Comparison of ENCODE assay signal across 29 cellular contexts in genomic region chrX:112695494-112695893, GRCh38. TPM values are rescaled to one million over a fixed set of nuclear protein-coding genes. Genes with fewer than 3 reads are reported as not detected.
"Had no signal": no experiment of that assay in that cellular context is flagged by ENCODE, and none has a peak within 500 bp of the region (broad histone marks: within the 10 kb centered on the region; RNA-seq: fewer than 3 reads in every experiment).

No MANE protein-coding gene starts in this region.

- H3K36me3 Mint-ChIP-seq: stimulated activated effector memory CD8-positive, alpha-beta T cell treated with anti-CD3 and anti-CD28 coated beads, Interleukin-12 subunit alpha, Interleukin-12 subunit beta, amount 100 ng/mL, for 72 hours; stimulated activated memory B cell treated with anti-CD40 and anti-IgM and Interleukin-4, amounts not matched to agents 10 μg/mL and 1 μg/mL and 100 μg/mL, for 72 hours; stimulated activated naive B cell treated with anti-CD40 and anti-IgM and Interleukin-4, amounts not matched to agents 10 μg/mL and 1 μg/mL and 100 μg/mL, for 72 hours; type B pancreatic cell had no signal

- H3K4me3 Mint-ChIP-seq: stimulated activated effector memory CD8-positive, alpha-beta T cell treated with anti-CD3 and anti-CD28 coated beads, Interleukin-12 subunit alpha, Interleukin-12 subunit beta, amount 100 ng/mL, for 72 hours; stimulated activated memory B cell treated with anti-CD40 and anti-IgM and Interleukin-4, amounts not matched to agents 10 μg/mL and 1 μg/mL and 100 μg/mL, for 72 hours; stimulated activated naive B cell treated with anti-CD40 and anti-IgM and Interleukin-4, amounts not matched to agents 10 μg/mL and 1 μg/mL and 100 μg/mL, for 72 hours; stimulated activated naive CD8-positive, alpha-beta T cell treated with anti-CD3 and anti-CD28 coated beads, Interleukin-15, amount 100 ng/mL, for 72 hours; stimulated activated naive CD8-positive, alpha-beta T cell treated with anti-CD3 and anti-CD28 coated beads, Interleukin-15, Interleukin-2, amounts not matched to agents 100 ng/mL and 50 ng/mL, for 24 hours; type B pancreatic cell had no signal

- H3K4me1 Mint-ChIP-seq: stimulated activated effector memory CD8-positive, alpha-beta T cell treated with anti-CD3 and anti-CD28 coated beads, Interleukin-12 subunit alpha, Interleukin-12 subunit beta, amount 100 ng/mL, for 72 hours; stimulated activated memory B cell treated with anti-CD40 and anti-IgM and Interleukin-4, amounts not matched to agents 10 μg/mL and 1 μg/mL and 100 μg/mL, for 72 hours; stimulated activated naive B cell treated with anti-CD40 and anti-IgM and Interleukin-4, amounts not matched to agents 10 μg/mL and 1 μg/mL and 100 μg/mL, for 72 hours; stimulated activated naive CD8-positive, alpha-beta T cell treated with anti-CD3 and anti-CD28 coated beads, Interleukin-15, amount 100 ng/mL, for 72 hours had no signal

- H3K27me3 Mint-ChIP-seq: stimulated activated naive CD8-positive, alpha-beta T cell treated with anti-CD3 and anti-CD28 coated beads, Interleukin-15, amount 100 ng/mL, for 72 hours; type B pancreatic cell had no signal

- FAIRE-seq: urothelium cell line had no signal

- H3K27ac Mint-ChIP-seq: stimulated activated effector memory CD8-positive, alpha-beta T cell treated with anti-CD3 and anti-CD28 coated beads, Interleukin-12 subunit alpha, Interleukin-12 subunit beta, amount 100 ng/mL, for 72 hours; stimulated activated memory B cell treated with anti-CD40 and anti-IgM and Interleukin-4, amounts not matched to agents 10 μg/mL and 1 μg/mL and 100 μg/mL, for 72 hours; stimulated activated naive B cell treated with anti-CD40 and anti-IgM and Interleukin-4, amounts not matched to agents 10 μg/mL and 1 μg/mL and 100 μg/mL, for 72 hours; stimulated activated naive CD8-positive, alpha-beta T cell treated with anti-CD3 and anti-CD28 coated beads, Interleukin-15, amount 100 ng/mL, for 72 hours; stimulated activated naive CD8-positive, alpha-beta T cell treated with anti-CD3 and anti-CD28 coated beads, Interleukin-15, Interleukin-2, amounts not matched to agents 100 ng/mL and 50 ng/mL, for 24 hours; type B pancreatic cell had no signal

- DNase-seq: stimulated activated CD4-positive, alpha-beta T cell treated with anti-CD3 and anti-CD28 coated beads, Interleukin-2, amount 100 ng/mL, for 48 hours; stimulated activated CD4-positive, alpha-beta T cell treated with anti-CD3 and anti-CD28 coated beads, Interleukin-4, amount 100 ng/mL, for 1 hour; stimulated activated CD4-positive, alpha-beta T cell treated with anti-CD3 and anti-CD28 coated beads, Interleukin-4, amount 100 ng/mL, for 24 hours; stimulated activated CD4-positive, alpha-beta T cell treated with anti-CD3 and anti-CD28 coated beads, Interleukin-4, amount 100 ng/mL, for 4 hours; stimulated activated CD8-positive, alpha-beta memory T cell treated with anti-CD3 and anti-CD28 coated beads, Interleukin-4, amount 100 ng/mL, for 48 hours; stimulated activated naive B cell treated with anti-CD40 and anti-IgM and Interleukin-4, amounts not matched to agents 10 μg/mL and 1 μg/mL and 100 μg/mL, for 72 hours; stimulated activated naive CD4-positive, alpha-beta T cell; stimulated activated naive CD4-positive, alpha-beta T cell treated with Interleukin-2 at 50 U/mL for 16 hours; stimulated activated naive CD8-positive, alpha-beta T cell treated with anti-CD3 and anti-CD28 coated beads, Interleukin-15, amount 100 ng/mL, for 72 hours; stimulated activated naive CD8-positive, alpha-beta T cell treated with anti-CD3 and anti-CD28 coated beads, Interleukin-15, Interleukin-2, amounts not matched to agents 100 U/mL and 50 U/mL, for 24 hours; stomach; substantia nigra; testis; thyroid gland; tibial artery; transverse colon; trophoblast cell; upper lobe of right lung; uterus had no signal

- H3K27ac ChIP-seq: stomach, suprapubic skin, testis, thoracic aorta, thyroid gland, tibial artery, tibial nerve, transverse colon, upper lobe of right lung, uterus, vagina had no signal

- H3K27me3 ChIP-seq: stomach, suprapubic skin, testis, thyroid gland, tibial artery, tibial nerve, transverse colon, upper lobe of right lung, uterus, vagina had no signal

- H3K9me3 Mint-ChIP-seq: stimulated activated effector memory CD8-positive, alpha-beta T cell treated with anti-CD3 and anti-CD28 coated beads, Interleukin-12 subunit alpha, Interleukin-12 subunit beta, amount 100 ng/mL, for 72 hours; stimulated activated memory B cell treated with anti-CD40 and anti-IgM and Interleukin-4, amounts not matched to agents 10 μg/mL and 1 μg/mL and 100 μg/mL, for 72 hours; stimulated activated naive CD8-positive, alpha-beta T cell treated with anti-CD3 and anti-CD28 coated beads, Interleukin-15, amount 100 ng/mL, for 72 hours; stimulated activated naive CD8-positive, alpha-beta T cell treated with anti-CD3 and anti-CD28 coated beads, Interleukin-15, Interleukin-2, amounts not matched to agents 100 ng/mL and 50 ng/mL, for 24 hours had no signal

- H3K9me3 ChIP-seq: suprapubic skin, testis, thoracic aorta, thyroid gland, transverse colon, upper lobe of right lung, uterus, vagina had no signal

- H3K4me1 ChIP-seq: stomach, suprapubic skin, testis, thyroid gland, tibial artery, tibial nerve, transverse colon, upper lobe of right lung, uterus, vagina had no signal

- H3K4me3 ChIP-seq: stomach, suprapubic skin, testis, thoracic aorta, thyroid gland, tibial artery, tibial nerve, transverse colon, upper lobe of right lung, uterus, vagina had no signal

- H3K36me3 ChIP-seq: stomach, suprapubic skin, thoracic aorta, thyroid gland, tibial artery, tibial nerve, transverse colon, upper lobe of right lung, uterus, vagina had no signal

- ATAC-seq: stimulated activated effector memory CD8-positive, alpha-beta T cell treated with anti-CD3 and anti-CD28 coated beads, Interleukin-12 subunit alpha, Interleukin-12 subunit beta, amount 100 ng/mL, for 72 hours; stimulated activated memory B cell treated with anti-CD40 and anti-IgM and Interleukin-4, amounts not matched to agents 10 μg/mL and 1 μg/mL and 100 μg/mL, for 72 hours; stimulated activated naive B cell treated with anti-CD40 and anti-IgM and Interleukin-4, amounts not matched to agents 10 μg/mL and 1 μg/mL and 100 μg/mL, for 72 hours; stimulated activated naive CD8-positive, alpha-beta T cell treated with anti-CD3 and anti-CD28 coated beads, Interleukin-15, amount 100 ng/mL, for 72 hours; stimulated activated naive CD8-positive, alpha-beta T cell treated with anti-CD3 and anti-CD28 coated beads, Interleukin-15, Interleukin-2, amounts not matched to agents 100 U/mL and 50 U/mL, for 24 hours; upper lobe of right lung had no signal

RNA-seq across cellular contexts. Expression of gene LHFPL1, which starts 15.8 kb away (rescaled TPM):
- total RNA-seq: stomach, subcutaneous adipose tissue, suprapubic skin, tibial nerve, upper lobe of right lung, vagina had no signal
